Comparison of ENCODE assay signal across 18 cellular contexts in the genomic region with DNA sequence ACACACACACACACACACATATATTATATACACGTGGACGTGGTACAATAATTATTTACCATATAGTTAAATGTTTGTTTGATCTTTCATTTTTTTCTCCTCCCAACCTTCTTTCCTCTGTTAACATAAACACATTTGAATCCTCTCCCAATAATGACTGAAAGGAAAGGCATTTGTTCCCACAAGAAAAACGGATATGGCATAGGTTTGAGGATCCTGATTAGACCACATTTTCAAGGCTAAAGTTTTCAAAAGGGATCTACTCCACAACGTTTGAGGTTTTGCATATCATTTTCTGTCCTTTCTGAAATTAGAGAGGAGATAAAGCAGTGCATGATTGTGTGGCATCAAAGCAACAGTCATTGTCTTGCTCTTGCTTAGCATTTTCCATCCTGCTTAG.
"Had no signal": no experiment of that assay in that cellular context is flagged by ENCODE, and none has a peak within 500 bp of the region (broad histone marks: within the 10 kb centered on the region; RNA-seq: fewer than 3 reads in every experiment).

No MANE protein-coding gene starts in this region.

- H3K27me3 ChIP-seq: gastroesophageal sphincter, heart left ventricle, neutrophil, ovary, right atrium auricular region, tibial artery had no signal

- H3K4me3 ChIP-seq: gastroesophageal sphincter, heart left ventricle, ovary, prostate gland, right atrium auricular region, tibial artery had no signal

- H3K9me3 ChIP-seq: gastroesophageal sphincter, heart left ventricle, neutrophil, ovary, prostate gland, right atrium auricular region, tibial artery had no signal

- ATAC-seq: activated T-helper 17 cell treated with anti-CD3 and anti-CD28 coated beads, Interleukin-2, amount 50 U/mL, for 72 hours; gastroesophageal sphincter; heart left ventricle; left colon had no signal

- H3K4me1 ChIP-seq: gastroesophageal sphincter, heart left ventricle, prostate gland, right atrium auricular region, tibial artery had no signal

- DNase-seq: activated CD4-positive, alpha-beta T cell treated with anti-CD3 and anti-CD28 coated beads for 1 hour; activated CD4-positive, alpha-beta T cell treated with anti-CD3 and anti-CD28 coated beads, Interleukin-2, amount 50 U/mL, for 1 hour; activated T-cell treated with anti-CD3 and anti-CD28 coated beads, Interleukin-2, amount 50 U/mL, for 1 hour; amniotic stem cell; cerebellar nuclear complex; erythroblast; heart left ventricle; left colon; ovary; stimulated activated CD4-positive, alpha-beta T cell treated with anti-CD3 and anti-CD28 coated beads, Interleukin-4, amount 100 ng/mL, for 4 hours; substantia nigra; T-helper 9 cell; tibial artery had no signal

- H3K36me3 ChIP-seq: gastroesophageal sphincter, heart left ventricle, neutrophil, ovary, prostate gland, right atrium auricular region, tibial artery had no signal

- H3K27ac ChIP-seq: gastroesophageal sphincter, heart left ventricle, neutrophil, ovary, prostate gland, right atrium auricular region, tibial artery had no signal
